8 cellular contexts compared by ENCODE assay signal in genomic region chr1:42658880-42659337, GRCh38. TPM values are rescaled to one million over a fixed set of nuclear protein-coding genes. Genes with fewer than 3 reads are reported as not detected.
DNase-seq lines count a peak whose midpoint lies in the region; ATAC-seq and TF ChIP-seq lines count a peak whose summit lies in the region.

No MANE protein-coding gene starts in this region.

- ATAC-seq in GM18511 (IDR thresholded peaks at IDR 0.05; ENCODE audit: unreplicated experiment), result peak; percentile 4
- peak; percentile 12 for ATAC-seq in mucosa of descending colon
- no peak for ATAC-seq in HG02885 (IDR thresholded peaks at IDR 0.05; ENCODE audit: poor library complexity, unreplicated experiment)

- no peak for TF ChIP-seq CTCF in choroid plexus epithelial cell (conservative IDR thresholded peaks at IDR 0.05; ENCODE audit: low read depth, low read length)
- no peak for TF ChIP-seq CTCF in mucosa of descending colon (IDR thresholded peaks at IDR 0.05)

- intact Hi-C loops in mucosa of descending colon (cut with DNase I, micrococcal nuclease), result no loop called here

- no peaks in the 10 kb centered on the region for H3K36me3 ChIP-seq in mucosa of descending colon (ENCODE audit: low read depth)

- DNase-seq in LHCN-M2 (ENCODE audit: low read depth), result peak; percentile 7
- DNase-seq in choroid plexus epithelial cell (ENCODE audit: low read depth), result peak; percentile 43
- peak in 1 of 3 donors; percentile 16 for DNase-seq in mucosa of descending colon
- no peak for DNase-seq in superior temporal gyrus (ENCODE audit: extremely low spot score)
- no peak for DNase-seq in stimulated activated CD4-positive, alpha-beta T cell treated with anti-CD3 and anti-CD28 coated beads, Interleukin-4, amount 100 ng/mL, for 1 hour
- DNase-seq in NCI-H1694 (lab: John Stamatoyannopoulos, UW), result no peak

- peaks cover 17% of the 10 kb centered on the region for H3K4me1 ChIP-seq in mucosa of descending colon (ENCODE audit: low read depth)

- H3K4me3 ChIP-seq in choroid plexus epithelial cell (ENCODE audit: low read depth, low read length) (peak overlapping the region; percentile 87), mucosa of descending colon (peak overlapping the region; percentile 52)

- no peaks in the 10 kb centered on the region for H3K9me3 ChIP-seq in mucosa of descending colon

RNA-seq across cellular contexts. Expression of gene PPIH, which starts 0.7 kb away (rescaled TPM):
- 47.6 and 57.6 TPM in 2 replicates for total RNA-seq in LHCN-M2 (2014; rRNA removed)
- polyA plus RNA-seq in LHCN-M2 (2012), result 42.8 TPM
- 10 to 100 TPM; 20.1 to 47.7 (median 23.3) TPM for total RNA-seq in mucosa of descending colon

RNA-seq across cellular contexts. Expression of gene YBX1, which starts 23.3 kb away (rescaled TPM):
- total RNA-seq in LHCN-M2 (2014; rRNA removed) (1,026 and 1,116 TPM in 2 replicates), mucosa of descending colon (100 to 1,000 TPM; 377 to 521 (median 511) TPM)
- 1,217 TPM for polyA plus RNA-seq in LHCN-M2 (2012)

Comparison
In these comparisons a context has a peak if more than half of its experiments do, and no peak if none do; other contexts are left out.
1. DNase-seq: peak in LHCN-M2 (single experiment) and choroid plexus epithelial cell (single experiment); none in superior temporal gyrus (single experiment), stimulated activated CD4-positive, alpha-beta T cell treated with anti-CD3 and anti-CD28 coated beads, Interleukin-4, amount 100 ng/mL, for 1 hour (single experiment) and NCI-H1694 (single experiment).